ENCODE assay signal across 10 cellular contexts in genomic region chr15:52100807-52101206, GRCh38. TPM values are rescaled to one million over a fixed set of nuclear protein-coding genes. Genes with fewer than 3 reads are reported as not detected.
A peak's percentile ranks its signal among the peaks of the same experiment; 100 is the strongest.
DNase-seq lines count a peak whose midpoint lies in the region; ATAC-seq and TF ChIP-seq lines count a peak whose summit lies in the region.
"Had no signal": no experiment of that assay in that cellular context is flagged by ENCODE, and none has a peak within 500 bp of the region (broad histone marks: within the 10 kb centered on the region; RNA-seq: fewer than 3 reads in every experiment).

No MANE protein-coding gene starts in this region.

- TF ChIP-seq RAD21 in liver (IDR thresholded peaks at IDR 0.05) = no peak

- TF ChIP-seq CTCF in body of pancreas (IDR thresholded peaks at IDR 0.05) = no peak
- no peak for TF ChIP-seq CTCF in liver (IDR thresholded peaks at IDR 0.05; ENCODE audit: low read depth, low read length, missing input control)

- intact Hi-C loops in body of pancreas (cut with DNase I) = no loop called here

- H3K27ac ChIP-seq in body of pancreas = no peak overlapping the region
- no peak overlapping the region for H3K27ac ChIP-seq in liver (ENCODE audit: low read depth in 1 of 2, low read length in 2 of 2)

- H3K4me1 ChIP-seq in body of pancreas = no peaks in the 10 kb centered on the region
- H3K4me1 ChIP-seq in liver (ENCODE audit: control insufficient read depth in 4 of 4, insufficient read depth in 4 of 4, low read length in 3 of 4) = no peaks in the 10 kb centered on the region

- H3K9me3 ChIP-seq in body of pancreas (no peaks in the 10 kb centered on the region), liver (ENCODE audit: control insufficient read depth in 4 of 4, low read length in 3 of 4) (no peaks in the 10 kb centered on the region)

- no peak overlapping the region for H3K9ac ChIP-seq in liver (ENCODE audit: low read depth in 1 of 2, low read length in 2 of 2)

- DNase-seq in AG08395 (ENCODE audit: low spot score) = peak; percentile 60
- DNase-seq in Kasumi-1 (lab: John Stamatoyannopoulos, UW) = peak; percentile 31 to 52
- DNase-seq in body of pancreas = peak; percentile 47 to 73 (median 65)
- no peak for DNase-seq in stimulated activated naive CD4-positive, alpha-beta T cell treated with Interleukin-2 at 50 U/mL for 16 hours (lab: John Stamatoyannopoulos, UW)
- no peak for DNase-seq in NCI-H1105 (lab: John Stamatoyannopoulos, UW)
- no peak for DNase-seq in COR-L47 (lab: John Stamatoyannopoulos, UW)
- DNase-seq: effector memory CD8-positive, alpha-beta T cell; GDM1 had no signal

- H3K4me3 ChIP-seq in body of pancreas = no peak overlapping the region
- H3K4me3 ChIP-seq in liver (ENCODE audit: low read depth in 1 of 3, low read length in 3 of 3) = no peak overlapping the region

- H3K27me3 ChIP-seq in body of pancreas (no peaks in the 10 kb centered on the region), liver (ENCODE audit: control insufficient read depth in 4 of 4, insufficient read depth in 4 of 4, low read length in 3 of 4) (no peaks in the 10 kb centered on the region)

- no peaks in the 10 kb centered on the region for H3K36me3 ChIP-seq in body of pancreas (replicated peaks in 1 of 2; ENCODE audit: insufficient read depth in 1 of 2, low read depth in 2 of 2)
- no peaks in the 10 kb centered on the region for H3K36me3 ChIP-seq in liver (ENCODE audit: control insufficient read depth in 4 of 4, insufficient read depth in 3 of 4, low read depth in 1 of 4, low read length in 3 of 4)

- 63 to 69% methylated on average over 4 of the region's 4 CpGs for WGBS in body of pancreas, 2 donors
- 85% methylated on average over 4 of the region's 4 CpGs for WGBS in liver

- peak; percentile 38 for ATAC-seq in body of pancreas
- no peak for ATAC-seq in HG02678 (IDR thresholded peaks at IDR 0.05; ENCODE audit: unreplicated experiment)
- ATAC-seq: effector memory CD8-positive, alpha-beta T cell had no signal

- no peak for TF ChIP-seq POLR2A in body of pancreas (IDR thresholded peaks at IDR 0.05)

TF ChIP-seq in liver, 16 proteins besides CTCF, POLR2A, EP300 and RAD21:
- TF ChIP-seq YY1 (IDR thresholded peaks at IDR 0.05) (no peak), EGR1 (IDR thresholded peaks at IDR 0.05; ENCODE audit: low read depth in 2 of 2) (no peak), JUND (IDR thresholded peaks at IDR 0.05) (peak; percentile 35 to 51)

RNA-seq across cellular contexts. Expression of gene BCL2L10, which starts 11.8 kb away (rescaled TPM):
- total RNA-seq in body of pancreas = 1 to 10 TPM; 1.0 to 9.6 TPM
- total RNA-seq in liver = 1 to 10 TPM; 1.9 to 4.8 TPM
- polyA plus RNA-seq in liver = 1 to 10 TPM; 3.1 to 6.0 TPM

Comparison
In these comparisons a context has a peak if more than half of its experiments do, and no peak if none do; other contexts are left out.
1. DNase-seq: peak in AG08395 (single experiment), Kasumi-1 (2 of 2) and body of pancreas (4 of 4); none in stimulated activated naive CD4-positive, alpha-beta T cell treated with Interleukin-2 at 50 U/mL for 16 hours (single experiment), NCI-H1105 (single experiment) and COR-L47 (single experiment).